ENCODE assay signal across 8 cellular contexts in genomic region chr7:90345548-90346319, GRCh38. TPM values are rescaled to one million over a fixed set of nuclear protein-coding genes. Genes with fewer than 3 reads are reported as not detected.
A peak's percentile ranks its signal among the peaks of the same experiment; 100 is the strongest.
DNase-seq lines count a peak whose midpoint lies in the region; ATAC-seq, FAIRE-seq and TF ChIP-seq lines count a peak whose summit lies in the region.

No MANE protein-coding gene starts in this region.

- intact Hi-C loops in right cardiac atrium (cut with DNase I) = loop anchor here in 1 of 4 donors (5.0 kb wide), 1 partner anchor 57 kb away; the partner anchor contains the start of gene CLDN12

- DNase-seq in NCI-H748 (lab: John Stamatoyannopoulos, UW; ENCODE audit: unreplicated experiment) (peak; percentile 38), NCI-H748 treated with DMSO at 0.1 percent for 48 hours (lab: John Stamatoyannopoulos, UW) (no peak), H7 (peak; percentile 12), adipocyte (ENCODE audit: low read depth) (peak; percentile 52), right cardiac atrium (no peak), putamen (ENCODE audit: low spot score) (peak; percentile 7), HTR-8/SVneo (ENCODE audit: insufficient read length, low spot score) (no peak)

- H3K9me2 ChIP-seq in Loucy (replicated peaks; ENCODE audit: low read depth, low read length) = no peaks in the 10 kb centered on the region

- H4K20me1 ChIP-seq in Loucy (ENCODE audit: insufficient read depth, low read length, poor library complexity, severe bottlenecking) = peaks cover 5% of the 10 kb centered on the region

- WGBS in right cardiac atrium = 8% methylated on average over 19 of the region's 19 CpGs

- H3K4me3 ChIP-seq in H7 (ENCODE audit: insufficient read depth, low read depth, low read length) = peak overlapping the region; percentile 94
- H3K4me3 ChIP-seq in Loucy (ENCODE audit: low read length, poor library complexity, severe bottlenecking) = peak overlapping the region; percentile 94
- peak overlapping the region; percentile 98 for H3K4me3 ChIP-seq in adipocyte (ENCODE audit: low read length)
- H3K4me3 ChIP-seq in right cardiac atrium (ENCODE audit: low read length) = peak overlapping the region; percentile 88

- H3K27ac ChIP-seq in right cardiac atrium (ENCODE audit: low read length) = peak overlapping the region; percentile 28

- peak overlapping the region; percentile 92 for H2AFZ ChIP-seq in Loucy (ENCODE audit: low read length)

- H3K9ac ChIP-seq in Loucy (ENCODE audit: low read depth, low read length, poor library complexity, severe bottlenecking) (peak overlapping the region; percentile 91), adipocyte (ENCODE audit: low read length) (peak overlapping the region; percentile 98)

- H3K4me1 ChIP-seq in Loucy (ENCODE audit: insufficient read depth, low read length, poor library complexity, severe bottlenecking) = peaks cover 27% of the 10 kb centered on the region
- H3K4me1 ChIP-seq in adipocyte (ENCODE audit: control insufficient read depth, insufficient read depth, low read length) = peaks cover 18% of the 10 kb centered on the region
- no peaks in the 10 kb centered on the region for H3K4me1 ChIP-seq in right cardiac atrium (ENCODE audit: control insufficient read depth, insufficient read depth, low read length)

- FAIRE-seq in HTR-8/SVneo (lab: Jason Lieb, UNC) = no peak

- H3K9me3 ChIP-seq in Loucy (ENCODE audit: insufficient read depth, low read depth, low read length) = no peaks in the 10 kb centered on the region
- H3K9me3 ChIP-seq in adipocyte (ENCODE audit: control insufficient read depth, low read length) = no peaks in the 10 kb centered on the region
- H3K9me3 ChIP-seq in right cardiac atrium (ENCODE audit: control insufficient read depth, low read length) = no peaks in the 10 kb centered on the region

- no peaks in the 10 kb centered on the region for H3K27me3 ChIP-seq in H7 (ENCODE audit: control insufficient read depth, insufficient read depth, low read length)
- H3K27me3 ChIP-seq in Loucy (ENCODE audit: insufficient read depth, low read length, poor library complexity, severe bottlenecking) = no peaks in the 10 kb centered on the region
- H3K27me3 ChIP-seq in adipocyte (replicated peaks; ENCODE audit: control insufficient read depth, insufficient read depth, low read length) = no peaks in the 10 kb centered on the region
- no peaks in the 10 kb centered on the region for H3K27me3 ChIP-seq in right cardiac atrium (ENCODE audit: control insufficient read depth, insufficient read depth)

- TF ChIP-seq CTCF in Loucy (conservative IDR thresholded peaks at IDR 0.05; ENCODE audit: low read length) = no peak

- no peaks in the 10 kb centered on the region for H3F3A ChIP-seq in Loucy (ENCODE audit: low read depth)

- peak; percentile 40 to 60 for ATAC-seq in right cardiac atrium

- peaks cover 33% of the 10 kb centered on the region for H3K79me2 ChIP-seq in Loucy (ENCODE audit: insufficient read depth, low read length)

- peak overlapping the region; percentile 70 for H3K4me2 ChIP-seq in Loucy (ENCODE audit: low read depth, low read length, poor library complexity, severe bottlenecking)

- H3K36me3 ChIP-seq in H7 (replicated peaks; ENCODE audit: control insufficient read depth, insufficient read depth, low read length) (no peaks in the 10 kb centered on the region), Loucy (ENCODE audit: insufficient read depth, low read length) (no peaks in the 10 kb centered on the region), adipocyte (ENCODE audit: control insufficient read depth, insufficient read depth, low read length, severe bottlenecking) (no peaks in the 10 kb centered on the region)

RNA-seq across cellular contexts. Expression of gene GTPBP10, which starts 0.8 kb away (rescaled TPM):
- total RNA-seq in H7 (2014; rRNA removed; shearing (Covaris generic)) = 12.7 and 14.6 TPM in 2 replicates
- 10 to 100 TPM; 15.3 to 25.9 (median 20.3) TPM for total RNA-seq in right cardiac atrium
- polyA plus RNA-seq in right cardiac atrium = 11.7 TPM

RNA-seq across cellular contexts. Expression of gene FAM237B, which starts 24.6 kb away (rescaled TPM):
- total RNA-seq in H7 (2014; rRNA removed; shearing (Covaris generic)) = not detected in 2 replicates
- total RNA-seq in right cardiac atrium = not detected
- polyA plus RNA-seq in right cardiac atrium = not detected

RNA-seq across cellular contexts. Expression of gene CLDN12, which starts 57.5 kb away (rescaled TPM):
- total RNA-seq in H7 (2014; rRNA removed; shearing (Covaris generic)) = 31.5 and 38.6 TPM in 2 replicates
- total RNA-seq in right cardiac atrium = 10 to 100 TPM; 34.9 to 46.1 (median 39.7) TPM
- 24.7 TPM for polyA plus RNA-seq in right cardiac atrium

Comparison
In these comparisons a context has a peak if more than half of its experiments do, and no peak if none do; other contexts are left out.
1. DNase-seq: peak in NCI-H748 (single experiment), H7 (single experiment), adipocyte (single experiment) and putamen (single experiment); none in NCI-H748 treated with DMSO at 0.1 percent for 48 hours (single experiment), right cardiac atrium (0 of 3) and HTR-8/SVneo (single experiment).
2. Peak in every context shown above with its lines, with median percentiles within 50 percentile points of each other: H3K4me3 ChIP-seq.